14 cellular contexts compared by ENCODE assay signal in the genomic region with DNA sequence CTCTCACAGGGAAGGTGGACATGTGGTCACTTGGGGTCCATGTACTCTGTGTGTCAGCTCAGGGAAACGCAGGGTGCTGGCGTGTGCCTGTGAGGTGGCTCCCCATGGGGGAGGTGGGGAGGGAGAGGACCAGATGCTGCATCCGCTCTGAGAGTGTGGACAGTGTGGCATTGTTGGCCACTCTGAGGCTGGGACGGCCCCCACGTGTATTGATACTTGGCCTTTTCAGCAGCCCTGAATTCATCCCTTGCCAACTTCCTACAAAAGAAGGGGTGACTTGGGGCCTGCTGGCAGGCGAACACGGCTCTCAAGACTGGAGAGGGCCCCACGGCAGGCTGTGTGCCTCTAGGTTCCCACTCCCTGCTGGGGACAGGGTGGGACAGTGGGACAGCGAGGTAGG.
DNase-seq lines count a peak whose midpoint lies in the region; ATAC-seq and FAIRE-seq lines count a peak whose summit lies in the region.
"Had no signal": no experiment of that assay in that cellular context is flagged by ENCODE, and none has a peak within 500 bp of the region (broad histone marks: within the 10 kb centered on the region; RNA-seq: fewer than 3 reads in every experiment).

No MANE protein-coding gene starts in this region.

- H3K36me3 Mint-ChIP-seq in activated naive CD8-positive, alpha-beta T cell, result no peaks in the 10 kb centered on the region
- peaks cover 5% of the 10 kb centered on the region for H3K36me3 Mint-ChIP-seq in activated naive CD8-positive, alpha-beta T cell treated with anti-CD3 and anti-CD28 coated beads for 36 hours

- no peaks in the 10 kb centered on the region for H3K27me3 Mint-ChIP-seq in activated naive CD8-positive, alpha-beta T cell
- H3K27me3 Mint-ChIP-seq in activated naive CD8-positive, alpha-beta T cell treated with anti-CD3 and anti-CD28 coated beads for 36 hours, result no peaks in the 10 kb centered on the region

- H3K4me3 Mint-ChIP-seq in activated naive CD8-positive, alpha-beta T cell, result no peak overlapping the region
- H3K4me3 Mint-ChIP-seq in activated naive CD8-positive, alpha-beta T cell treated with anti-CD3 and anti-CD28 coated beads for 36 hours, result no peak overlapping the region

- no peak for FAIRE-seq in frontal cortex (lab: Jason Lieb, UNC)
- FAIRE-seq: endometrium had no signal

- no peak for ATAC-seq in HG03025 (IDR thresholded peaks at IDR 0.05; ENCODE audit: low FRiP score, unreplicated experiment)

- no peak for DNase-seq in activated naive CD8-positive, alpha-beta T cell treated with anti-CD3 and anti-CD28 coated beads for 36 hours
- DNase-seq in anterior cingulate cortex (lab: John Stamatoyannopoulos, UW), result peak in 51 of 58 donors; percentile 20 to 84 (median 57)
- DNase-seq in medulla oblongata (ENCODE audit: extremely low spot score), result peak; percentile 89
- DNase-seq in superior temporal gyrus (ENCODE audit: extremely low spot score), result peak; percentile 82
- no peak for DNase-seq in frontal cortex (ENCODE audit: low spot score in 2 of 2)
- no peak for DNase-seq in NOMO-1 treated with dmso at 0.1 percent for 144 hours (lab: John Stamatoyannopoulos, UW; ENCODE audit: unreplicated experiment)
- DNase-seq: activated naive CD4-positive, alpha-beta T cell treated with anti-CD3 and anti-CD28 coated beads, Interleukin-2, amount 50 U/mL, for 16 hours; DMS 273 treated with DMSO at 0.1 percent for 48 hours; HCEC 1CT; NCI-H1436 treated with DMSO at 0.1 percent for 48 hours; NCI-H226 had no signal

- H3K9me3 Mint-ChIP-seq in activated naive CD8-positive, alpha-beta T cell (ENCODE audit: low read depth), result no peaks in the 10 kb centered on the region
- H3K9me3 Mint-ChIP-seq in activated naive CD8-positive, alpha-beta T cell treated with anti-CD3 and anti-CD28 coated beads for 36 hours, result no peaks in the 10 kb centered on the region

- peaks cover 59% of the 10 kb centered on the region for H3K4me1 Mint-ChIP-seq in activated naive CD8-positive, alpha-beta T cell (ENCODE audit: low read depth)
- peaks cover 51% of the 10 kb centered on the region for H3K4me1 Mint-ChIP-seq in activated naive CD8-positive, alpha-beta T cell treated with anti-CD3 and anti-CD28 coated beads for 36 hours

- H3K27ac Mint-ChIP-seq in activated naive CD8-positive, alpha-beta T cell, result peak overlapping the region; percentile 100
- H3K27ac Mint-ChIP-seq in activated naive CD8-positive, alpha-beta T cell treated with anti-CD3 and anti-CD28 coated beads for 36 hours, result no peak overlapping the region

Comparison
In these comparisons a context has a peak if more than half of its experiments do, and no peak if none do; other contexts are left out.
1. DNase-seq: peak in anterior cingulate cortex (51 of 58), medulla oblongata (single experiment) and superior temporal gyrus (single experiment); none in activated naive CD8-positive, alpha-beta T cell treated with anti-CD3 and anti-CD28 coated beads for 36 hours (single experiment), frontal cortex (0 of 2) and NOMO-1 treated with dmso at 0.1 percent for 144 hours (single experiment).